ENCODE assay signal across 8 cellular contexts in genomic region chr5:78269088-78269703, GRCh38. TPM values are rescaled to one million over a fixed set of nuclear protein-coding genes. Genes with fewer than 3 reads are reported as not detected.
DNase-seq lines count a peak whose midpoint lies in the region; ATAC-seq and TF ChIP-seq lines count a peak whose summit lies in the region.

No MANE protein-coding gene starts in this region.

- peaks cover 9% of the 10 kb centered on the region for H3K36me3 ChIP-seq in mammary epithelial cell (ENCODE audit: insufficient read depth, low read length)
- H3K36me3 ChIP-seq in effector memory CD4-positive, alpha-beta T cell (ENCODE audit: control insufficient read depth, insufficient read depth, low read length), result peaks cover 6% of the 10 kb centered on the region

- no peaks in the 10 kb centered on the region for H4K20me1 ChIP-seq in mammary epithelial cell (ENCODE audit: insufficient read depth, low read length)

- no TSS peak for BruUV-seq in mammary epithelial cell (replicated peaks; lab: Mats Ljungman, UMichigan)

- no peak for ATAC-seq in HG02852 (IDR thresholded peaks at IDR 0.05; ENCODE audit: unreplicated experiment)

- H3K9ac ChIP-seq in mammary epithelial cell (ENCODE audit: insufficient read depth, low read length), result no peak overlapping the region

- in situ Hi-C loops in G401 (cut with HindIII; ENCODE audit: low sequenced_read_pairs), result no loop called here
- in situ Hi-C loops in mammary epithelial cell (cut with MboI; ENCODE audit: low sequenced_read_pairs in 2 of 2), result no loop called here

- H3K27ac ChIP-seq in mammary epithelial cell (ENCODE audit: insufficient read depth, low read depth, low read length), result no peak overlapping the region
- no peak overlapping the region for H3K27ac ChIP-seq in effector memory CD4-positive, alpha-beta T cell (ENCODE audit: insufficient read depth, low read length, poor library complexity, severe bottlenecking)

- peak; percentile 49 for TF ChIP-seq CTCF in LNCAP (IDR thresholded peaks at IDR 0.05)
- peak; percentile 41 to 45 for TF ChIP-seq CTCF in mammary epithelial cell (conservative IDR thresholded peaks at IDR 0.05 in 1 of 2, IDR thresholded peaks at IDR 0.05 in 1 of 2; ENCODE audit: extremely low read depth in 1 of 2, insufficient read depth in 1 of 2, low read depth in 1 of 2, low read length in 2 of 2)
- peak; percentile 52 to 60 (median 55) for TF ChIP-seq CTCF in nephron (IDR thresholded peaks at IDR 0.05; ENCODE audit: unreplicated experiment in 3 of 3)

- peaks cover 19% of the 10 kb centered on the region for H3K36me3 Mint-ChIP-seq in nephron (ENCODE audit: low read depth)

- no peaks in the 10 kb centered on the region for H3K9me3 ChIP-seq in mammary epithelial cell (replicated peaks; ENCODE audit: insufficient read depth, low read length)
- H3K9me3 ChIP-seq in effector memory CD4-positive, alpha-beta T cell (ENCODE audit: control insufficient read depth, low read length), result no peaks in the 10 kb centered on the region

- H3K4me3 ChIP-seq in mammary epithelial cell (replicated peaks in 1 of 3; ENCODE audit: insufficient read depth in 1 of 3, low read depth in 2 of 3, low read length in 3 of 3), result no peak overlapping the region
- no peak overlapping the region for H3K4me3 ChIP-seq in effector memory CD4-positive, alpha-beta T cell (ENCODE audit: insufficient read depth, low read depth, low read length, poor library complexity, severe bottlenecking)

- H3K27me3 Mint-ChIP-seq in nephron (ENCODE audit: low read depth), result no peaks in the 10 kb centered on the region

- no peak overlapping the region for H3K27ac Mint-ChIP-seq in nephron

- H3K9me3 Mint-ChIP-seq in nephron, result no peaks in the 10 kb centered on the region

- peaks cover 47% of the 10 kb centered on the region for H3K79me2 ChIP-seq in mammary epithelial cell (ENCODE audit: insufficient read depth, low read length)

- DNase-seq in G401 (ENCODE audit: low spot score), result peak; percentile 40
- DNase-seq in mammary epithelial cell, result no peak
- DNase-seq in effector memory CD4-positive, alpha-beta T cell, result no peak
- no peak for DNase-seq in ecto neural progenitor cell (ENCODE audit: low spot score)
- DNase-seq in NOMO-1 treated with dmso at 0.1 percent for 144 hours (lab: John Stamatoyannopoulos, UW; ENCODE audit: unreplicated experiment), result no peak

- H3K27me3 ChIP-seq in mammary epithelial cell (ENCODE audit: insufficient read depth, low read length), result no peaks in the 10 kb centered on the region
- H3K27me3 ChIP-seq in effector memory CD4-positive, alpha-beta T cell (replicated peaks; ENCODE audit: control insufficient read depth, insufficient read depth, low read length, poor library complexity, severe bottlenecking), result no peaks in the 10 kb centered on the region

- peaks cover 26% of the 10 kb centered on the region for H3K4me1 Mint-ChIP-seq in nephron

- H3K4me1 ChIP-seq in mammary epithelial cell (ENCODE audit: insufficient read depth, low read length), result no peaks in the 10 kb centered on the region
- H3K4me1 ChIP-seq in effector memory CD4-positive, alpha-beta T cell (ENCODE audit: control insufficient read depth, insufficient read depth, low read length, poor library complexity, severe bottlenecking), result no peaks in the 10 kb centered on the region

- no peak overlapping the region for H3K4me2 ChIP-seq in mammary epithelial cell (ENCODE audit: insufficient read depth, low read depth, low read length)

- H2AFZ ChIP-seq in mammary epithelial cell (ENCODE audit: low read depth, low read length), result no peak overlapping the region

- dilution Hi-C loops in mammary epithelial cell (cut with HindIII; ENCODE audit: low sequenced_read_pairs), result no loop called here

- H3K4me3 Mint-ChIP-seq in nephron, result no peak overlapping the region

- intact Hi-C loops in mammary epithelial cell (cut with micrococcal nuclease), result loop anchor here (2.0 to 10.0 kb wide), 3 partner anchors 26 to 704 kb away; partner anchors contain the start of gene AP3B1

- CTCF ChIA-PET in mammary epithelial cell (lab: Charles Lee; ENCODE audit: low non-redundant PET), result interaction anchor here (0.6 kb wide), 1 partner anchor 8 kb away, joined by 3 read pairs; no protein-coding TSS in a partner anchor

RNA-seq across cellular contexts. Expression of gene AP3B1, which starts 25.3 kb away (rescaled TPM):
- 50.4 and 128 TPM in 2 replicates for total RNA-seq in G401 (2014; rRNA removed; shearing (Covaris generic))
- 10 to 100 TPM; 53.2 to 55.0 TPM for total RNA-seq in mammary epithelial cell
- 34.8 TPM for polyA plus RNA-seq in mammary epithelial cell
- polyA minus RNA-seq in mammary epithelial cell, result 65.0 TPM
